17 cellular contexts compared by ENCODE assay signal in genomic region chr2:196372276-196372809, GRCh38.
"Had no signal": no experiment of that assay in that cellular context is flagged by ENCODE, and none has a peak within 500 bp of the region (broad histone marks: within the 10 kb centered on the region; RNA-seq: fewer than 3 reads in every experiment).

No MANE protein-coding gene starts in this region.

- H3K36me3 ChIP-seq: right lobe of liver, SJSA1, vagina had no signal

- ATAC-seq: activated CD4-positive, alpha-beta T cell treated with anti-CD3 and anti-CD28 coated beads for 36 hours; activated CD8-positive, alpha-beta T cell treated with anti-CD3 and anti-CD28 coated beads for 36 hours; esophagus mucosa; stimulated activated naive CD8-positive, alpha-beta T cell treated with anti-CD3 and anti-CD28 coated beads, Interleukin-15, Interleukin-2, amounts not matched to agents 100 U/mL and 50 U/mL, for 24 hours had no signal

- H3K9me3 ChIP-seq: right lobe of liver, vagina had no signal

- H3K4me1 ChIP-seq: right lobe of liver, vagina had no signal

- H3K4me3 ChIP-seq: right lobe of liver, SJSA1, vagina had no signal

- DNase-seq: activated CD4-positive, alpha-beta T cell treated with anti-CD3 and anti-CD28 coated beads for 36 hours; activated CD8-positive, alpha-beta memory T cell treated with anti-CD3 and anti-CD28 coated beads, Interleukin-2, amount 50 U/mL, for 48 hours; activated CD8-positive, alpha-beta T cell treated with anti-CD3 and anti-CD28 coated beads for 36 hours; activated naive CD4-positive, alpha-beta T cell; aorta; central memory CD4-positive, alpha-beta T cell; kidney; midbrain; right lobe of liver; stimulated activated CD4-positive, alpha-beta T cell treated with anti-CD3 and anti-CD28 coated beads, Interleukin-4, amount 100 ng/mL, for 1 hour; stimulated activated CD8-positive, alpha-beta memory T cell treated with anti-CD3 and anti-CD28 coated beads, Interleukin-4, amount 100 ng/mL, for 48 hours; stimulated activated naive CD8-positive, alpha-beta T cell treated with anti-CD3 and anti-CD28 coated beads, Interleukin-15, Interleukin-2, amounts not matched to agents 100 U/mL and 50 U/mL, for 24 hours; T1000 had no signal

- H3K27ac ChIP-seq: SJSA1, vagina, VCaP had no signal

- H3K27me3 ChIP-seq: right lobe of liver, SJSA1, vagina had no signal
